ENCODE assay signal across 1 cellular context in genomic region chr1:156659994-156660751, GRCh38.
TF ChIP-seq lines count a peak whose summit lies in the region.

No MANE protein-coding gene starts in this region.

TF ChIP-seq in HepG2, 621 proteins besides CTCF, POLR2A, EP300 and RAD21 (continued from another document and continues in another):
- no peak for TF ChIP-seq ZNF512B (CRISPR knock-in tag; IDR thresholded peaks at IDR 0.05; ENCODE audit: borderline replicate concordance)
- no peak for TF ChIP-seq SP1 (IDR thresholded peaks at IDR 0.05)
- TF ChIP-seq SP1 (CRISPR knock-in tag; IDR thresholded peaks at IDR 0.05): peak; percentile 35; the same call in 1 of the 2 replicates
- peak; percentile 83 for TF ChIP-seq ZFP91 (CRISPR knock-in tag; IDR thresholded peaks at IDR 0.05; ENCODE audit: borderline replicate concordance)
- no peak for TF ChIP-seq ZSCAN12 (CRISPR knock-in tag; IDR thresholded peaks at IDR 0.05)
- peak; percentile 38; the same call in 1 of the 2 replicates for TF ChIP-seq ZNF331 (CRISPR knock-in tag; IDR thresholded peaks at IDR 0.05)
- TF ChIP-seq AKNA (CRISPR knock-in tag; IDR thresholded peaks at IDR 0.05; ENCODE audit: borderline replicate concordance): no peak
- TF ChIP-seq FOXO1 (CRISPR knock-in tag; IDR thresholded peaks at IDR 0.05): peak; percentile 47; the same call in 1 of the 2 replicates
- peak; percentile 53; the same call in 1 of the 2 replicates for TF ChIP-seq CREM (IDR thresholded peaks at IDR 0.05)
- no peak for TF ChIP-seq CREM (CRISPR knock-in tag; IDR thresholded peaks at IDR 0.05)
- no peak for TF ChIP-seq ZNF343 (CRISPR knock-in tag; IDR thresholded peaks at IDR 0.05)
- peak; percentile 71; the same call in 1 of the 2 replicates for TF ChIP-seq POLR2AphosphoS2 (IDR thresholded peaks at IDR 0.05; ENCODE audit: low read depth, low read length)
- TF ChIP-seq SRF (IDR thresholded peaks at IDR 0.05; ENCODE audit: low read depth, low read length): 0 out of 2 replicates have a peak, but pooled peaks have one; percentile 2
- TF ChIP-seq ZNF609 (CRISPR knock-in tag; IDR thresholded peaks at IDR 0.05; ENCODE audit: borderline replicate concordance): peak; percentile 58; the same call in 1 of the 2 replicates
- TF ChIP-seq PPARG (CRISPR knock-in tag; conservative IDR thresholded peaks at IDR 0.05): peak; percentile 36; the same call in 1 of the 2 replicates
- TF ChIP-seq HMG20B (CRISPR knock-in tag; conservative IDR thresholded peaks at IDR 0.05): 0 out of 2 replicates have a peak, but pooled peaks have one; percentile 21
- TF ChIP-seq ZNF710 (CRISPR knock-in tag; IDR thresholded peaks at IDR 0.05; ENCODE audit: borderline replicate concordance): peak; percentile 45; the same call in 1 of the 2 replicates
- no peak; the same call in 1 of the 2 replicates for TF ChIP-seq KLF9 (CRISPR knock-in tag; IDR thresholded peaks at IDR 0.05; ENCODE audit: low read depth)
- TF ChIP-seq GZF1 (CRISPR knock-in tag; IDR thresholded peaks at IDR 0.05): 0 out of 2 replicates have a peak, but pooled peaks have one; percentile 30
- TF ChIP-seq GFI1 (CRISPR knock-in tag; IDR thresholded peaks at IDR 0.05; ENCODE audit: borderline replicate concordance): 0 out of 2 replicates have a peak, but pooled peaks have one; percentile 37
- TF ChIP-seq, protein P1, sequence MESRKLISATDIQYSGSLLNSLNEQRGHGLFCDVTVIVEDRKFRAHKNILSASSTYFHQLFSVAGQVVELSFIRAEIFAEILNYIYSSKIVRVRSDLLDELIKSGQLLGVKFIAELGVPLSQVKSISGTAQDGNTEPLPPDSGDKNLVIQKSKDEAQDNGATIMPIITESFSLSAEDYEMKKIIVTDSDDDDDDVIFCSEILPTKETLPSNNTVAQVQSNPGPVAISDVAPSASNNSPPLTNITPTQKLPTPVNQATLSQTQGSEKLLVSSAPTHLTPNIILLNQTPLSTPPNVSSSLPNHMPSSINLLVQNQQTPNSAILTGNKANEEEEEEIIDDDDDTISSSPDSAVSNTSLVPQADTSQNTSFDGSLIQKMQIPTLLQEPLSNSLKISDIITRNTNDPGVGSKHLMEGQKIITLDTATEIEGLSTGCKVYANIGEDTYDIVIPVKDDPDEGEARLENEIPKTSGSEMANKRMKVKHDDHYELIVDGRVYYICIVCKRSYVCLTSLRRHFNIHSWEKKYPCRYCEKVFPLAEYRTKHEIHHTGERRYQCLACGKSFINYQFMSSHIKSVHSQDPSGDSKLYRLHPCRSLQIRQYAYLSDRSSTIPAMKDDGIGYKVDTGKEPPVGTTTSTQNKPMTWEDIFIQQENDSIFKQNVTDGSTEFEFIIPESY (CRISPR knock-in tag; IDR thresholded peaks at IDR 0.05): peak; percentile 17; the same call in 1 of the 2 replicates
- no peak for TF ChIP-seq ZFP62 (CRISPR knock-in tag; IDR thresholded peaks at IDR 0.05)
- TF ChIP-seq ZNF441 (CRISPR knock-in tag; IDR thresholded peaks at IDR 0.05; ENCODE audit: borderline replicate concordance): peak; percentile 51; the same call in 1 of the 2 replicates
- TF ChIP-seq ZNF670 (CRISPR knock-in tag; IDR thresholded peaks at IDR 0.05; ENCODE audit: borderline replicate concordance): peak; percentile 70; the same call in 1 of the 2 replicates
- TF ChIP-seq ZNF160 (CRISPR knock-in tag; IDR thresholded peaks at IDR 0.05): peak; percentile 19
- no peak for TF ChIP-seq DZIP1 (CRISPR knock-in tag; IDR thresholded peaks at IDR 0.05)
- TF ChIP-seq ZNF263 (CRISPR knock-in tag; IDR thresholded peaks at IDR 0.05): no peak
- TF ChIP-seq ZNF766 (CRISPR knock-in tag; IDR thresholded peaks at IDR 0.05; ENCODE audit: borderline replicate concordance): no peak
- no peak for TF ChIP-seq MXD4 (CRISPR knock-in tag; IDR thresholded peaks at IDR 0.05)
- TF ChIP-seq ZGPAT (CRISPR knock-in tag; IDR thresholded peaks at IDR 0.05): peak; percentile 86
- TF ChIP-seq SAP130 (CRISPR knock-in tag; IDR thresholded peaks at IDR 0.05; ENCODE audit: low read depth): peak; percentile 94
- no peak for TF ChIP-seq LCORL (IDR thresholded peaks at IDR 0.05)
- peak; percentile 46; the same call in 1 of the 2 replicates for TF ChIP-seq LCORL (CRISPR knock-in tag; IDR thresholded peaks at IDR 0.05)
